8 cellular contexts compared by ENCODE assay signal in the genomic region with DNA sequence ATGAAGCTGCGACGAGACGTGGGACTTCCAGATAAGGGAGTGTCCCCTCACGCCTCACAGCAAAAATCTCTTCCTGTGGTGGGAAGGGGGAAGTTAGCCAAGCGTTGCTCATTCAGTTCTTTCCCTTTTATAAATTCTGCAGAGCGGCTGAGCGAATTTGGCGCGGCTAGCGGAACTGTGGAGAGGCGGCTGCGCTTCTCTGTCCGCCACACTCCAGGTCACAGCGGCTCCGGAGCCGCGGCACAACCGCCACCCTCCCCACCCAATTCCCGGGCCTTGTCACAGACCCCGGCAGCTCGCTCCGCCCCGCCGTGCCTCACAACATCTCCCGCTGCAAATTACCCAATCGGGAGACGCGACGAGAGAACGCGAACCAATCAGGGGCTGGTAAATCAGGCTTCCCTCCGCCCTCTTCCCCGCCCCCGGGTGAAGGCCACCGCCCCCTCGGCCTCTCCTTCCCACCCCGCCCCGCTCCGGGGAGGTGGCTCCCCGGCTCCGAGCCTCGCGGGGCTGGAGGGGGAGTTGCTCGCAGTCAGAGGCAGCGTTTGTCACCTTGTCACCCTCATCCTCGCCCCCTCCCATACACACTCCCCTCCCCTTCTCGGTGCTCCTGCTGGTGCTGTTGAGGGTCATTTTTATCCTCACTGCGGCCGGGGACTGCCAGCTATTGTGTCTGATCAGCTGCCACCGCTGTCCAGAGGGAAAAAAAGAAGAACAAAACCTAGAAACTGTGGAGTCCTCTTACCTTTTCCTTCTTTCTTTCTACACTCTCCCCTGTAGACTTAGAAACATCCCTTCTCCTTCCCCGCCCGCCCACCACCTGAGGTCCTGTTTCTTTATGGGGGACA.
A peak's percentile ranks its signal among the peaks of the same experiment; 100 is the strongest.
DNase-seq lines count a peak whose midpoint lies in the region; ATAC-seq and TF ChIP-seq lines count a peak whose summit lies in the region.

No MANE protein-coding gene starts in this region.

- no peaks in the 10 kb centered on the region for H3F3A ChIP-seq in OCI-LY1 (ENCODE audit: insufficient read depth, low read length)

- no peaks in the 10 kb centered on the region for H3K27me3 ChIP-seq in OCI-LY1 (ENCODE audit: insufficient read depth, low read length)

- DNase-seq in DMS 273 (lab: John Stamatoyannopoulos, UW; ENCODE audit: unreplicated experiment) (peak; percentile 96), HuH-7 (ENCODE audit: low spot score) (peak; percentile 98), activated T-cell treated with anti-CD3 and anti-CD28 coated beads for 1 hour (ENCODE audit: low read depth) (peak; percentile 94), epidermal melanocyte (ENCODE audit: insufficient read length, low spot score) (peak; percentile 93), midbrain (lab: John Stamatoyannopoulos, UW) (peak; percentile 99)
- peak; percentile 89 to 91 for DNase-seq in stimulated activated CD8-positive, alpha-beta memory T cell treated with anti-CD3 and anti-CD28 coated beads, Interleukin-15, amount 100 ng/mL, for 48 hours (ENCODE audit: low read depth in 2 of 2)

- no peaks in the 10 kb centered on the region for H3K79me2 ChIP-seq in OCI-LY1 (ENCODE audit: insufficient read depth, low read length)

- peak; percentile 91 for ATAC-seq in GM21526 (IDR thresholded peaks at IDR 0.05; ENCODE audit: low FRiP score, unreplicated experiment)

- H4K20me1 ChIP-seq in OCI-LY1 (ENCODE audit: insufficient read depth, low read length) = no peaks in the 10 kb centered on the region

- H2AFZ ChIP-seq in OCI-LY1 (ENCODE audit: low read length) = peak overlapping the region; percentile 84; the same call in 1 of the 2 replicates

- H3K27ac ChIP-seq in OCI-LY1 (ENCODE audit: low read depth, low read length, poor library complexity, severe bottlenecking) = no peak overlapping the region

- peak overlapping the region; percentile 99 for H3K4me2 ChIP-seq in OCI-LY1 (ENCODE audit: low read length)

- H3K9me3 ChIP-seq in OCI-LY1 (ENCODE audit: low read length) = no peaks in the 10 kb centered on the region

- peaks cover 9% of the 10 kb centered on the region for H3K4me1 ChIP-seq in OCI-LY1 (ENCODE audit: insufficient read depth, low read length, severe bottlenecking)

- no peak for TF ChIP-seq CTCF in OCI-LY1 (IDR thresholded peaks at IDR 0.05; ENCODE audit: low read length)

- H3K9me2 ChIP-seq in OCI-LY1 (ENCODE audit: low read depth, low read length) = no peaks in the 10 kb centered on the region

- peak overlapping the region; percentile 73 for H3K9ac ChIP-seq in OCI-LY1 (ENCODE audit: low read length)

- peak overlapping the region; percentile 70 for H3K4me3 ChIP-seq in OCI-LY1 (ENCODE audit: low read depth, low read length, poor library complexity, severe bottlenecking)

- H3K36me3 ChIP-seq in OCI-LY1 (ENCODE audit: insufficient read depth, low read length) = no peaks in the 10 kb centered on the region
